Comparison of ENCODE assay signal across 11 cellular contexts in genomic region chr19:43470288-43470687, GRCh38. TPM values are rescaled to one million over a fixed set of nuclear protein-coding genes. Genes with fewer than 3 reads are reported as not detected.
A peak's percentile ranks its signal among the peaks of the same experiment; 100 is the strongest.
DNase-seq lines count a peak whose midpoint lies in the region; ATAC-seq lines count a peak whose summit lies in the region.
"Had no signal": no experiment of that assay in that cellular context is flagged by ENCODE, and none has a peak within 500 bp of the region (broad histone marks: within the 10 kb centered on the region; RNA-seq: fewer than 3 reads in every experiment).

No MANE protein-coding gene starts in this region.

- no peak overlapping the region for H3K4me3 ChIP-seq in esophagus (ENCODE audit: low read depth in 1 of 2, low read length in 2 of 2)

- peak; percentile 11 for DNase-seq in activated CD4-positive, CD25-positive, alpha-beta regulatory T cell treated with anti-CD3 and anti-CD28 coated beads, Interleukin-2, amount 50 U/mL, for 16 hours (ENCODE audit: low read depth, low spot score)
- no peak for DNase-seq in activated CD4-positive, CD25-positive, alpha-beta regulatory T cell treated with anti-CD3 and anti-CD28 coated beads, Interleukin-2, amount 50 U/mL, for 72 hours
- DNase-seq in activated T-cell treated with anti-CD3 and anti-CD28 coated beads for 24 hours (ENCODE audit: low read depth) (peak; percentile 42), Right ventricle myocardium inferior (ENCODE audit: missing footprints) (no peak)
- DNase-seq in stimulated activated CD8-positive, alpha-beta memory T cell treated with anti-CD3 and anti-CD28 coated beads, Interleukin-4, amount 100 ng/mL, for 48 hours = peak; percentile 67
- DNase-seq: activated B cell treated with CpG ODN at 0.5 μM for 24 hours had no signal

- peaks cover 0 to 2% of the 10 kb centered on the region in 2 donors for H3K36me3 ChIP-seq in esophagus (ENCODE audit: control insufficient read depth in 2 of 2, insufficient read depth in 2 of 2, low read length in 1 of 2)

- intact Hi-C loops in Right ventricle myocardium inferior (cut with DNase I) = no loop called here

- ATAC-seq in HG03571 (IDR thresholded peaks at IDR 0.05; ENCODE audit: unreplicated experiment) = no peak
- no peak for ATAC-seq in Right ventricle myocardium inferior
- ATAC-seq in GM18858 (IDR thresholded peaks at IDR 0.05; ENCODE audit: unreplicated experiment) = no peak

- WGBS in esophagus, 2 donors = 55 to 58% methylated on average over 9 to 10 of the region's 10 CpGs

- no peaks in the 10 kb centered on the region for H3K9me3 ChIP-seq in esophagus (ENCODE audit: control insufficient read depth in 2 of 2, insufficient read depth in 1 of 2, low read depth in 1 of 2, low read length in 1 of 2)

- peaks cover 0 to 5% of the 10 kb centered on the region in 2 donors for H3K4me1 ChIP-seq in esophagus (ENCODE audit: control insufficient read depth in 2 of 2, insufficient read depth in 2 of 2, low read length in 1 of 2)

- H3K27me3 ChIP-seq in esophagus (ENCODE audit: control insufficient read depth in 1 of 2, insufficient read depth in 2 of 2, low read length in 2 of 2) = no peaks in the 10 kb centered on the region

- peak overlapping the region; percentile 92 to 97 for H3K27ac ChIP-seq in esophagus (ENCODE audit: low read depth in 2 of 2, low read length in 1 of 2)
- H3K27ac ChIP-seq: 22Rv1 had no signal

RNA-seq across cellular contexts. Expression of gene LYPD3, which starts 4.9 kb away (rescaled TPM):
- 100 to 1,000 TPM; 208 to 770 TPM for polyA plus RNA-seq in esophagus
- 0.19 TPM for total RNA-seq in Right ventricle myocardium inferior
- total RNA-seq: activated B cell treated with CpG ODN at 0.5 μM for 24 hours had no signal

RNA-seq across cellular contexts. Expression of gene PHLDB3, which starts 34.3 kb away (rescaled TPM):
- 10 to 100 TPM; 58.1 to 70.1 TPM for polyA plus RNA-seq in esophagus
- total RNA-seq in Right ventricle myocardium inferior = 5.7 TPM

RNA-seq across cellular contexts. Expression of gene TEX101, which starts 55.6 kb away (rescaled TPM):
- polyA plus RNA-seq in esophagus = 1 to 10 TPM in 1 of 2 donors, under 1 TPM in 1; 0.96 to 2.4 TPM
- not detected for total RNA-seq in Right ventricle myocardium inferior
- total RNA-seq: activated B cell treated with CpG ODN at 0.5 μM for 24 hours, frontal cortex had no signal

RNA-seq across cellular contexts. Expression of gene ETHE1, which starts 56.7 kb away (rescaled TPM):
- polyA plus RNA-seq in esophagus = 10 to 100 TPM; 50.5 to 78.9 TPM
- 15.2 TPM for total RNA-seq in Right ventricle myocardium inferior

Comparison
In these comparisons a context has a peak if more than half of its experiments do, and no peak if none do; other contexts are left out.
1. DNase-seq: peak in activated CD4-positive, CD25-positive, alpha-beta regulatory T cell treated with anti-CD3 and anti-CD28 coated beads, Interleukin-2, amount 50 U/mL, for 16 hours (single experiment), activated T-cell treated with anti-CD3 and anti-CD28 coated beads for 24 hours (single experiment) and stimulated activated CD8-positive, alpha-beta memory T cell treated with anti-CD3 and anti-CD28 coated beads, Interleukin-4, amount 100 ng/mL, for 48 hours (single experiment); none in activated CD4-positive, CD25-positive, alpha-beta regulatory T cell treated with anti-CD3 and anti-CD28 coated beads, Interleukin-2, amount 50 U/mL, for 72 hours (single experiment) and Right ventricle myocardium inferior (single experiment).